31 cellular contexts compared by ENCODE assay signal in genomic region chr6:99096186-99096585, GRCh38.
"Had no signal": no experiment of that assay in that cellular context is flagged by ENCODE, and none has a peak within 500 bp of the region (broad histone marks: within the 10 kb centered on the region; RNA-seq: fewer than 3 reads in every experiment).

No MANE protein-coding gene starts in this region.

- H3K36me3 Mint-ChIP-seq: activated CD4-positive, alpha-beta memory T cell treated with anti-CD3 and anti-CD28 coated beads for 36 hours; activated CD8-positive, alpha-beta memory T cell treated with anti-CD3 and anti-CD28 coated beads, Interleukin-2, amount 10 ng/mL, durations not matched to agents 7 days and 5 days; activated naive CD4-positive, alpha-beta T cell treated with anti-CD3 and anti-CD28 coated beads, Interleukin-2, amount 50 U/mL, for 24 hours; activated naive CD8-positive, alpha-beta T cell treated with anti-CD3 and anti-CD28 coated beads for 36 hours had no signal

- H3K9me3 Mint-ChIP-seq: activated CD4-positive, alpha-beta memory T cell treated with anti-CD3 and anti-CD28 coated beads for 36 hours; activated CD4-positive, alpha-beta T cell treated with anti-CD3 and anti-CD28 coated beads, Interleukin-2, amount 10 ng/mL, durations not matched to agents 24 days and 14 days; activated naive CD4-positive, alpha-beta T cell treated with anti-CD3 and anti-CD28 coated beads for 36 hours; activated naive CD4-positive, alpha-beta T cell treated with anti-CD3 and anti-CD28 coated beads, Interleukin-2, amount 50 U/mL, for 24 hours; activated naive CD8-positive, alpha-beta T cell treated with anti-CD3 and anti-CD28 coated beads for 36 hours; activated naive CD8-positive, alpha-beta T cell treated with anti-CD3 and anti-CD28 coated beads, Interleukin-2, amount 50 U/mL, for 24 hours; activated T-helper 1 cell treated with anti-CD3 and anti-CD28 coated beads, Interleukin-12 subunit alpha, Interleukin-12 subunit beta, Interleukin-2, Interleukin-4 antibody, amounts not matched to agents 30 ng/mL and 10 ng/mL and 1 ng/mL, durations not matched to agents 14 hours and 24 hours and 36 hours; activated T-helper 2 cell treated with anti-CD3 and anti-CD28 coated beads, Interferon-gamma antibody, Interleukin-2, Interleukin-4, amounts not matched to agents 10 μg/mL and 5 μg/mL and 100 μg/mL, durations not matched to agents 14 hours and 24 hours and 36 hours; endodermal cell; T-helper 2 cell treated with Interferon-gamma antibody and Interleukin-4, amounts not matched to agents 5 μg/mL and 100 μg/mL, for 36 hours had no signal

- H3K36me3 ChIP-seq: adrenal gland, colonic mucosa, heart left ventricle had no signal

- H3K27ac Mint-ChIP-seq: activated CD4-positive, alpha-beta memory T cell treated with anti-CD3 and anti-CD28 coated beads for 36 hours; activated CD4-positive, alpha-beta T cell treated with anti-CD3 and anti-CD28 coated beads for 36 hours; activated CD4-positive, alpha-beta T cell treated with anti-CD3 and anti-CD28 coated beads, Interleukin-2, amount 10 ng/mL, durations not matched to agents 24 days and 14 days; activated CD8-positive, alpha-beta memory T cell treated with anti-CD3 and anti-CD28 coated beads, Interleukin-2, amount 10 ng/mL, durations not matched to agents 7 days and 5 days; activated CD8-positive, alpha-beta T cell treated with anti-CD3 and anti-CD28 coated beads, Interleukin-2, amount 10 ng/mL, durations not matched to agents 7 days and 5 days; activated naive CD4-positive, alpha-beta T cell treated with anti-CD3 and anti-CD28 coated beads for 36 hours; activated naive CD4-positive, alpha-beta T cell treated with anti-CD3 and anti-CD28 coated beads, Interleukin-2, amount 50 U/mL, for 24 hours; activated naive CD8-positive, alpha-beta T cell treated with anti-CD3 and anti-CD28 coated beads for 36 hours; activated naive CD8-positive, alpha-beta T cell treated with anti-CD3 and anti-CD28 coated beads, Interleukin-2, amount 50 U/mL, for 24 hours; activated T-helper 1 cell treated with anti-CD3 and anti-CD28 coated beads, Interleukin-12 subunit alpha, Interleukin-12 subunit beta, Interleukin-2, Interleukin-4 antibody, amounts not matched to agents 30 ng/mL and 10 ng/mL and 1 ng/mL, durations not matched to agents 14 hours and 24 hours and 36 hours; activated T-helper 2 cell treated with anti-CD3 and anti-CD28 coated beads, Interferon-gamma antibody, Interleukin-2, Interleukin-4, amounts not matched to agents 10 μg/mL and 5 μg/mL and 100 μg/mL, durations not matched to agents 14 hours and 24 hours and 36 hours; endodermal cell; T-helper 17 cell; T-helper 2 cell treated with Interferon-gamma antibody and Interleukin-4, amounts not matched to agents 5 μg/mL and 100 μg/mL, for 36 hours had no signal

- H3K4me1 ChIP-seq: adrenal gland, body of pancreas, colonic mucosa, heart left ventricle had no signal

- H3K27me3 ChIP-seq: adrenal gland, body of pancreas, colonic mucosa had no signal

- H3K27ac ChIP-seq: adrenal gland, body of pancreas, colonic mucosa, heart left ventricle had no signal

- H3K4me1 Mint-ChIP-seq: activated CD4-positive, alpha-beta T cell treated with anti-CD3 and anti-CD28 coated beads for 36 hours; activated naive CD4-positive, alpha-beta T cell treated with anti-CD3 and anti-CD28 coated beads, Interleukin-2, amount 50 U/mL, for 24 hours; activated naive CD8-positive, alpha-beta T cell treated with anti-CD3 and anti-CD28 coated beads for 36 hours; activated naive CD8-positive, alpha-beta T cell treated with anti-CD3 and anti-CD28 coated beads, Interleukin-2, amount 50 U/mL, for 24 hours had no signal

- DNase-seq: activated CD4-positive, alpha-beta memory T cell treated with anti-CD3 and anti-CD28 coated beads for 36 hours; activated CD4-positive, alpha-beta T cell treated with anti-CD3 and anti-CD28 coated beads for 36 hours; activated CD4-positive, alpha-beta T cell treated with anti-CD3 and anti-CD28 coated beads, Interleukin-2, amount 10 ng/mL, durations not matched to agents 24 days and 14 days; activated CD4-positive, CD25-positive, alpha-beta regulatory T cell; activated CD4-positive, CD25-positive, alpha-beta regulatory T cell treated with anti-CD3 and anti-CD28 coated beads, Interleukin-2, amount 50 U/mL, for 72 hours; activated CD8-positive, alpha-beta memory T cell treated with anti-CD3 and anti-CD28 coated beads, Interleukin-2, amount 10 ng/mL, durations not matched to agents 7 days and 5 days; activated CD8-positive, alpha-beta memory T cell treated with anti-CD3 and anti-CD28 coated beads, Interleukin-2, amount 50 U/mL, for 4 hours; activated CD8-positive, alpha-beta T cell treated with anti-CD3 and anti-CD28 coated beads, Interleukin-2, amount 10 ng/mL, durations not matched to agents 7 days and 5 days; activated effector memory CD4-positive, alpha-beta T cell treated with anti-CD3 and anti-CD28 coated beads, Interleukin-2, amount 50 U/mL, for 16 hours; activated naive CD4-positive, alpha-beta T cell treated with anti-CD3 and anti-CD28 coated beads for 36 hours; activated naive CD8-positive, alpha-beta T cell treated with anti-CD3 and anti-CD28 coated beads for 36 hours; activated naive CD8-positive, alpha-beta T cell treated with anti-CD3 and anti-CD28 coated beads, Interleukin-2, amount 50 U/mL, for 24 hours; activated T-cell treated with anti-CD3 and anti-CD28 coated beads, Interleukin-2, amount 50 U/mL, for 1 hour; activated T-cell treated with anti-CD3 and anti-CD28 coated beads, Interleukin-2, amount 50 U/mL, for 48 hours; adrenal gland; aorta; body of pancreas; central memory CD4-positive, alpha-beta T cell; cerebellar nuclear complex; colonic mucosa; effector memory CD4-positive, alpha-beta T cell; endodermal cell; foreskin fibroblast; heart left ventricle; T-helper 17 cell; T1000 had no signal

- H3K4me3 Mint-ChIP-seq: activated CD4-positive, alpha-beta memory T cell treated with anti-CD3 and anti-CD28 coated beads for 36 hours; activated CD4-positive, alpha-beta T cell treated with anti-CD3 and anti-CD28 coated beads for 36 hours; activated CD4-positive, alpha-beta T cell treated with anti-CD3 and anti-CD28 coated beads, Interleukin-2, amount 10 ng/mL, durations not matched to agents 24 days and 14 days; activated CD8-positive, alpha-beta memory T cell treated with anti-CD3 and anti-CD28 coated beads, Interleukin-2, amount 10 ng/mL, durations not matched to agents 7 days and 5 days; activated CD8-positive, alpha-beta T cell treated with anti-CD3 and anti-CD28 coated beads, Interleukin-2, amount 10 ng/mL, durations not matched to agents 7 days and 5 days; activated naive CD4-positive, alpha-beta T cell treated with anti-CD3 and anti-CD28 coated beads for 36 hours; activated naive CD4-positive, alpha-beta T cell treated with anti-CD3 and anti-CD28 coated beads, Interleukin-2, amount 50 U/mL, for 24 hours; activated naive CD8-positive, alpha-beta T cell treated with anti-CD3 and anti-CD28 coated beads for 36 hours; activated naive CD8-positive, alpha-beta T cell treated with anti-CD3 and anti-CD28 coated beads, Interleukin-2, amount 50 U/mL, for 24 hours; activated T-helper 1 cell treated with anti-CD3 and anti-CD28 coated beads, Interleukin-12 subunit alpha, Interleukin-12 subunit beta, Interleukin-2, Interleukin-4 antibody, amounts not matched to agents 30 ng/mL and 10 ng/mL and 1 ng/mL, durations not matched to agents 14 hours and 24 hours and 36 hours; endodermal cell; T-helper 17 cell; T-helper 2 cell treated with Interferon-gamma antibody and Interleukin-4, amounts not matched to agents 5 μg/mL and 100 μg/mL, for 36 hours had no signal

- H3K9me3 ChIP-seq: adrenal gland, body of pancreas, colonic mucosa, heart left ventricle had no signal

- ATAC-seq: activated CD4-positive, alpha-beta T cell treated with anti-CD3 and anti-CD28 coated beads for 36 hours; activated CD8-positive, alpha-beta memory T cell treated with anti-CD3 and anti-CD28 coated beads, Interleukin-2, amount 10 ng/mL, durations not matched to agents 7 days and 5 days; activated CD8-positive, alpha-beta T cell treated with anti-CD3 and anti-CD28 coated beads, Interleukin-2, amount 10 ng/mL, durations not matched to agents 7 days and 5 days; activated naive CD8-positive, alpha-beta T cell treated with anti-CD3 and anti-CD28 coated beads, Interleukin-2, amount 50 U/mL, for 24 hours; body of pancreas; esophagus mucosa; heart left ventricle; T-helper 17 cell had no signal

- H3K4me3 ChIP-seq: adrenal gland, body of pancreas, colonic mucosa, heart left ventricle had no signal
